Comparison of ENCODE assay signal across 1 cellular context in genomic region chr2:22055784-22056620, GRCh38.
TF ChIP-seq lines count a peak whose summit lies in the region.

No MANE protein-coding gene starts in this region.

TF ChIP-seq in HepG2, 621 proteins besides CTCF, POLR2A, EP300 and RAD21 (continued from another document and continues in another):
- no peak for TF ChIP-seq IRF1 (CRISPR knock-in tag; IDR thresholded peaks at IDR 0.05; ENCODE audit: low read depth)
- 0 out of 2 replicates have a peak, but pooled peaks have one; percentile 23 for TF ChIP-seq ZNF761 (CRISPR knock-in tag; conservative IDR thresholded peaks at IDR 0.05)
- TF ChIP-seq ZSCAN31 (CRISPR knock-in tag; IDR thresholded peaks at IDR 0.05; ENCODE audit: low read depth), result no peak
- no peak for TF ChIP-seq SP1 (IDR thresholded peaks at IDR 0.05)
- TF ChIP-seq SP1 (CRISPR knock-in tag; IDR thresholded peaks at IDR 0.05), result 0 out of 2 replicates have a peak, but pooled peaks have one; percentile 38
- no peak for TF ChIP-seq ZSCAN22 (CRISPR knock-in tag; IDR thresholded peaks at IDR 0.05)
- peak; percentile 98 for TF ChIP-seq ARID5B (CRISPR knock-in tag; IDR thresholded peaks at IDR 0.05)
- 0 out of 2 replicates have a peak, but pooled peaks have one; percentile 8 for TF ChIP-seq ONECUT2 (CRISPR knock-in tag; IDR thresholded peaks at IDR 0.05)
- TF ChIP-seq PAWR (CRISPR knock-in tag; IDR thresholded peaks at IDR 0.05; ENCODE audit: borderline replicate concordance), result no peak
- no peak for TF ChIP-seq PHF20 (CRISPR knock-in tag; IDR thresholded peaks at IDR 0.05)
- TF ChIP-seq HNF1B (CRISPR knock-in tag; IDR thresholded peaks at IDR 0.05), result peak; percentile 30; the same call in 1 of the 2 replicates
- TF ChIP-seq MTA3 (CRISPR knock-in tag; IDR thresholded peaks at IDR 0.05), result no peak
- TF ChIP-seq ZNF337 (CRISPR knock-in tag; IDR thresholded peaks at IDR 0.05; ENCODE audit: borderline replicate concordance, low read depth), result no peak
- peak; percentile 58 for TF ChIP-seq HOXA3 (CRISPR knock-in tag; IDR thresholded peaks at IDR 0.05)
- TF ChIP-seq ZNF326 (CRISPR knock-in tag; IDR thresholded peaks at IDR 0.05; ENCODE audit: borderline replicate concordance), result no peak
- peak; percentile 43 for TF ChIP-seq SKI (IDR thresholded peaks at IDR 0.05; ENCODE audit: partially characterized antibody)
- TF ChIP-seq ATF3 (CRISPR knock-in tag; IDR thresholded peaks at IDR 0.05), result peak; percentile 74; the same call in 1 of the 2 replicates
- no peak for TF ChIP-seq SMAD9 (CRISPR knock-in tag; IDR thresholded peaks at IDR 0.05)
- TF ChIP-seq ZNF281 (CRISPR knock-in tag; IDR thresholded peaks at IDR 0.05; ENCODE audit: borderline replicate concordance), result peak; percentile 75; the same call in 1 of the 2 replicates
- TF ChIP-seq NR3C1 (CRISPR knock-in tag; IDR thresholded peaks at IDR 0.05), result no peak
- TF ChIP-seq HNF4G (IDR thresholded peaks at IDR 0.05; ENCODE audit: borderline replicate concordance, low read depth, low read length), result peak; percentile 98
- TF ChIP-seq HNF4G (CRISPR knock-in tag; IDR thresholded peaks at IDR 0.05; ENCODE audit: borderline replicate concordance, low read depth), result peak; percentile 91
- no peak for TF ChIP-seq ZNF839 (CRISPR knock-in tag; IDR thresholded peaks at IDR 0.05; ENCODE audit: borderline replicate concordance)
- TF ChIP-seq BRCA1 (CRISPR knock-in tag; IDR thresholded peaks at IDR 0.05), result 0 out of 2 replicates have a peak, but pooled peaks have one; percentile 20
- TF ChIP-seq ZNF770 (CRISPR knock-in tag; IDR thresholded peaks at IDR 0.05), result no peak
- no peak for TF ChIP-seq CHD4 (IDR thresholded peaks at IDR 0.05; ENCODE audit: borderline replicate concordance, low read length)
- TF ChIP-seq ZNF775 (CRISPR knock-in tag; IDR thresholded peaks at IDR 0.05; ENCODE audit: borderline replicate concordance), result 0 out of 2 replicates have a peak, but pooled peaks have one; percentile 61
- TF ChIP-seq E2F2 (CRISPR knock-in tag; IDR thresholded peaks at IDR 0.05; ENCODE audit: borderline replicate concordance), result no peak
- no peak for TF ChIP-seq THAP9 (CRISPR knock-in tag; IDR thresholded peaks at IDR 0.05; ENCODE audit: borderline replicate concordance)
- 0 out of 2 replicates have a peak, but pooled peaks have one; percentile 39 for TF ChIP-seq ZHX2 (IDR thresholded peaks at IDR 0.05; ENCODE audit: low read depth)
- no peak for TF ChIP-seq ZHX2 (CRISPR knock-in tag; IDR thresholded peaks at IDR 0.05; ENCODE audit: borderline replicate concordance)
